In genomic region chr17:50661795-50662391, GRCh38 we compare ENCODE assay signal across 8 cellular contexts. TPM values are rescaled to one million over a fixed set of nuclear protein-coding genes. Genes with fewer than 3 reads are reported as not detected.
A peak's percentile ranks its signal among the peaks of the same experiment; 100 is the strongest.
DNase-seq lines count a peak whose midpoint lies in the region; ATAC-seq and TF ChIP-seq lines count a peak whose summit lies in the region.

No MANE protein-coding gene starts in this region.

- peaks cover 50% of the 10 kb centered on the region for H3K36me3 Mint-ChIP-seq in dendritic cell treated with granulocyte-macrophage colony-stimulating factor and Interleukin-4, amounts not matched to agents 40 ng/mL and 50 ng/mL, for 4 days (ENCODE audit: low read depth)

- no peaks in the 10 kb centered on the region for H3K9me3 ChIP-seq in effector memory CD4-positive, alpha-beta T cell (ENCODE audit: control insufficient read depth, low read length)

- TF ChIP-seq CTCF in BJ (IDR thresholded peaks at IDR 0.05; ENCODE audit: insufficient read depth, low read depth, low read length): no peak

- CTCF ChIA-PET in BJ (lab: Yijun Ruan, JAX): interaction anchor here (0.9 to 1.5 kb wide), 4 partner anchors 12 to 98 kb away, joined by 3 to 6 read pairs (median 4); no protein-coding TSS in a partner anchor

- peak overlapping the region; percentile 73 for H3K27ac Mint-ChIP-seq in dendritic cell treated with granulocyte-macrophage colony-stimulating factor and Interleukin-4, amounts not matched to agents 40 ng/mL and 50 ng/mL, for 4 days

- H3K4me3 ChIP-seq in BJ (ENCODE audit: low read depth, low read length): no peak overlapping the region
- no peak overlapping the region for H3K4me3 ChIP-seq in effector memory CD4-positive, alpha-beta T cell (ENCODE audit: insufficient read depth, low read depth, low read length, poor library complexity, severe bottlenecking)

- intact Hi-C loops in dendritic cell treated with granulocyte-macrophage colony-stimulating factor and Interleukin-4, amounts not matched to agents 40 ng/mL and 50 ng/mL, for 4 days (cut with micrococcal nuclease): no loop called here

- peak; percentile 78 for DNase-seq in BJ (ENCODE audit: low read depth)
- DNase-seq in HS-27A (ENCODE audit: low read depth): peak; percentile 61
- peak; percentile 55 for DNase-seq in myocyte (ENCODE audit: low read depth)
- DNase-seq in occipital lobe (lab: John Stamatoyannopoulos, UW): no peak
- DNase-seq in effector memory CD4-positive, alpha-beta T cell: no peak
- DNase-seq in mesenteric fat pad (ENCODE audit: low spot score): no peak

- POLR2A ChIA-PET in BJ (lab: Charles Lee): no interaction called here

- no peaks in the 10 kb centered on the region for H3K27me3 ChIP-seq in BJ (ENCODE audit: control insufficient read depth, insufficient read depth, low read length)
- no peaks in the 10 kb centered on the region for H3K27me3 ChIP-seq in effector memory CD4-positive, alpha-beta T cell (replicated peaks; ENCODE audit: control insufficient read depth, insufficient read depth, low read length, poor library complexity, severe bottlenecking)

- H3K9me3 Mint-ChIP-seq in dendritic cell treated with granulocyte-macrophage colony-stimulating factor and Interleukin-4, amounts not matched to agents 40 ng/mL and 50 ng/mL, for 4 days: no peaks in the 10 kb centered on the region

- H3K4me3 Mint-ChIP-seq in dendritic cell treated with granulocyte-macrophage colony-stimulating factor and Interleukin-4, amounts not matched to agents 40 ng/mL and 50 ng/mL, for 4 days: peak overlapping the region; percentile 2

- no peaks in the 10 kb centered on the region for H3K4me1 ChIP-seq in effector memory CD4-positive, alpha-beta T cell (ENCODE audit: control insufficient read depth, insufficient read depth, low read length, poor library complexity, severe bottlenecking)

- H3K27ac ChIP-seq in effector memory CD4-positive, alpha-beta T cell (ENCODE audit: insufficient read depth, low read length, poor library complexity, severe bottlenecking): no peak overlapping the region

- H3K27me3 Mint-ChIP-seq in dendritic cell treated with granulocyte-macrophage colony-stimulating factor and Interleukin-4, amounts not matched to agents 40 ng/mL and 50 ng/mL, for 4 days: peaks cover 5% of the 10 kb centered on the region

- ATAC-seq in SK-N-SH treated with all-trans-retinoic acid at 6 μM for 48 hours: peak; percentile 75

- peaks cover 64% of the 10 kb centered on the region for H3K4me1 Mint-ChIP-seq in dendritic cell treated with granulocyte-macrophage colony-stimulating factor and Interleukin-4, amounts not matched to agents 40 ng/mL and 50 ng/mL, for 4 days (ENCODE audit: low read depth)

- peaks cover 7% of the 10 kb centered on the region for H3K36me3 ChIP-seq in BJ (ENCODE audit: control insufficient read depth, insufficient read depth, low read length)
- no peaks in the 10 kb centered on the region for H3K36me3 ChIP-seq in effector memory CD4-positive, alpha-beta T cell (ENCODE audit: control insufficient read depth, insufficient read depth, low read length)

TF ChIP-seq in SK-N-SH treated with all-trans-retinoic acid at 6 μM for 48 hours, 23 proteins besides CTCF, POLR2A, EP300 and RAD21:
- TF ChIP-seq BACH2 (CRISPR knock-in tag; IDR thresholded peaks at IDR 0.05; ENCODE audit: borderline replicate concordance) (no peak), ISL1 (CRISPR knock-in tag; IDR thresholded peaks at IDR 0.05) (peak; percentile 61), TSHZ2 (CRISPR knock-in tag; IDR thresholded peaks at IDR 0.05) (peak; percentile 91), SNAI2 (CRISPR knock-in tag; IDR thresholded peaks at IDR 0.05) (peak; percentile 65; the same call in 1 of the 2 replicates), TCF4 (CRISPR knock-in tag; IDR thresholded peaks at IDR 0.05; ENCODE audit: borderline replicate concordance) (peak; percentile 29; the same call in 1 of the 2 replicates), CREB5 (CRISPR knock-in tag; IDR thresholded peaks at IDR 0.05; ENCODE audit: low read depth) (no peak), ZFP3 (CRISPR knock-in tag; IDR thresholded peaks at IDR 0.05) (peak; percentile 58; the same call in 1 of the 2 replicates)

RNA-seq across cellular contexts. Expression of gene ABCC3, which starts 27.2 kb away (rescaled TPM):
- 37.2 and 56.4 TPM in 2 replicates for polyA plus RNA-seq in BJ (2011; rRNA removed)
- polyA minus RNA-seq in BJ (2011; rRNA and poly(A)+ RNA removed): 52.4 and 55.7 TPM in 2 replicates
- total RNA-seq in myocyte (1.6 and 2.0 TPM in 2 replicates), occipital lobe (0.16 TPM), mesenteric fat pad (52.8 TPM)
- 82.1 TPM for polyA plus RNA-seq in myocyte (2012)

RNA-seq across cellular contexts. Expression of gene ANKRD40, which starts 45.8 kb away (rescaled TPM):
- polyA plus RNA-seq in BJ (2011; rRNA removed): 19.0 and 29.5 TPM in 2 replicates
- 17.5 and 22.8 TPM in 2 replicates for polyA minus RNA-seq in BJ (2011; rRNA and poly(A)+ RNA removed)
- total RNA-seq in myocyte: 40.3 and 48.0 TPM in 2 replicates
- 21.1 TPM for polyA plus RNA-seq in myocyte (2012)
- 31.4 TPM for total RNA-seq in occipital lobe
- total RNA-seq in mesenteric fat pad: 92.0 TPM

RNA-seq across cellular contexts. Expression of gene LUC7L3, which starts 57.5 kb away (rescaled TPM):
- 55.6 and 63.2 TPM in 2 replicates for polyA plus RNA-seq in BJ (2011; rRNA removed)
- polyA minus RNA-seq in BJ (2011; rRNA and poly(A)+ RNA removed): 7.6 and 8.8 TPM in 2 replicates
- 65.1 and 70.5 TPM in 2 replicates for total RNA-seq in myocyte
- polyA plus RNA-seq in myocyte (2012): 71.1 TPM
- 141 TPM for total RNA-seq in occipital lobe
- total RNA-seq in mesenteric fat pad: 78.6 TPM

Comparison
In these comparisons a context has a peak if more than half of its experiments do, and no peak if none do; other contexts are left out.
1. DNase-seq: peak in BJ (single experiment), HS-27A (single experiment) and myocyte (single experiment); none in occipital lobe (single experiment), effector memory CD4-positive, alpha-beta T cell (0 of 3) and mesenteric fat pad (single experiment).
2. RNA of gene ABCC3, which starts 27.2 kb away (total RNA-seq): 52.8 TPM in mesenteric fat pad (single experiment); 1.6 to 2.0 TPM in myocyte and 0.16 TPM in occipital lobe (single experiment); every median in the first group is over 10 times any median in the second.